In genomic region chr1:16535898-16536297, GRCh38 we compare ENCODE assay signal across 4 cellular contexts. TPM values are rescaled to one million over a fixed set of nuclear protein-coding genes. Genes with fewer than 3 reads are reported as not detected.
"Had no signal": no experiment of that assay in that cellular context is flagged by ENCODE, and none has a peak within 500 bp of the region (broad histone marks: within the 10 kb centered on the region; RNA-seq: fewer than 3 reads in every experiment).

No MANE protein-coding gene starts in this region.

RNA-seq across cellular contexts. Expression of gene RNU1-1, which starts 21.8 kb away (rescaled TPM):
- total RNA-seq: myocyte had no signal
- polyA plus RNA-seq: adrenal gland, pancreas, stomach had no signal
